8 cellular contexts compared by ENCODE assay signal in the genomic region with DNA sequence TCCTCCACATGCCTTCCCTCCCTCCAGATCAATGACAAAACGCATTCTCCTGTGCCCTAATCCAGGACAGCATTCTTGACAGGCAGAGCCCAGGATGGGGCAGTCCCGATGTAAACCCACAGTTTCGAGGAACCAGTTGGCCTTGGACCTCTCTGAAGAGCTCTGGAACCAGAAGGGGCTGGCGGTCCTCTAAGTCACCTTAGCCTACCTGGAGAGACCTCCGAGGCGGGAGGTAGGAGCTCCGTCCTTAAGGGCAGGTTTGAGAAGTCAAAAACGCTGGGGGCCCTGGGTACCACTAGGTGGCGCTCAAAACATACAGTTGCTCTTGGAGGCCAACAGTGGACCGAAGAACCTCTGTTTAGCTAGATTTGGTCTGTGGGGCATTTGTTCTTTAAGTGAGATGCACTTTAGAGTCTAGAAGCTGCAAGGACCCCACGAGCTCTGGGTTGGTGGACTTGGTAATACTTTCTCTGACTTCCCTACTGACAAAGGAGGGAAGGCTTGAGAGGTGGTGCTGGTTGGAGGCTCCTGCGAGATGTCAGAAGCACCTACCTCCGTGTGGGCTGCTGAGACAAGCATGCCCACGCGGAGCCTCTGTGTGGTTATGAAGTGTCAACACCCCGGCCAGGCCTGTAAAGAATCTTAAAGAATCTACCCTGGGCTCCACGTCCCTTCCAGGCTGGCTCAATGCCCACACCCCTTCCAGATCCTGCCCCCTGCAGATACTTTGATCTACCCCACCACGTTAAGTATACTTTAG.
DNase-seq lines count a peak whose midpoint lies in the region; ATAC-seq, FAIRE-seq and TF ChIP-seq lines count a peak whose summit lies in the region.

No MANE protein-coding gene starts in this region.

- TF ChIP-seq POLR2A in GM12891 (IDR thresholded peaks at IDR 0.05; ENCODE audit: low read depth, low read length), result no peak

- peak; percentile 75 for ATAC-seq in esophagus mucosa
- ATAC-seq in naive B cell (ENCODE audit: low read depth in 2 of 2), result peak; percentile 95
- no peak for ATAC-seq in GM19397 (IDR thresholded peaks at IDR 0.05; ENCODE audit: unreplicated experiment)

- no peak overlapping the region for H3K4me3 ChIP-seq in OCI-LY1 (ENCODE audit: low read depth, low read length, poor library complexity, severe bottlenecking)

- peak overlapping the region in 1 of 8 donors; percentile 16 for H3K4me3 Mint-ChIP-seq in naive B cell

- no peaks in the 10 kb centered on the region for H3K27me3 ChIP-seq in OCI-LY1 (ENCODE audit: insufficient read depth, low read length)

- no peak overlapping the region for H3K9ac ChIP-seq in OCI-LY1 (ENCODE audit: low read length)

- no peaks in the 10 kb centered on the region for H4K20me1 ChIP-seq in OCI-LY1 (ENCODE audit: insufficient read depth, low read length)

- no peaks in the 10 kb centered on the region for H3K36me3 ChIP-seq in OCI-LY1 (ENCODE audit: insufficient read depth, low read length)

- peak; percentile 13 for FAIRE-seq in GM12891 (lab: Jason Lieb, UNC)

- peaks cover 5 to 12% (median 11%) of the 10 kb centered on the region in 3 donors for H3K4me1 Mint-ChIP-seq in naive B cell

- H2AFZ ChIP-seq in OCI-LY1 (ENCODE audit: low read length), result no peak overlapping the region

- H3K9me3 Mint-ChIP-seq in naive B cell, result peaks cover 0 to 5% (median 0%) of the 10 kb centered on the region in 7 donors

- H3K27ac Mint-ChIP-seq in naive B cell, result peak overlapping the region in 5 of 6 donors; percentile 73 to 92 (median 85)

- H3K27me3 Mint-ChIP-seq in naive B cell, result peaks cover 11 to 15% (median 12%) of the 10 kb centered on the region in 3 donors

- H3F3A ChIP-seq in OCI-LY1 (ENCODE audit: insufficient read depth, low read length), result no peaks in the 10 kb centered on the region

- H3K27ac ChIP-seq in OCI-LY1 (ENCODE audit: low read depth, low read length, poor library complexity, severe bottlenecking), result no peak overlapping the region

- DNase-seq in GM12891 (ENCODE audit: insufficient read length, low spot score) (peak; percentile 64), HuH-7.5 (ENCODE audit: low spot score) (peak; percentile 65), activated T-cell treated with anti-CD3 and anti-CD28 coated beads for 1 hour (ENCODE audit: low read depth) (peak; percentile 75), naive B cell (peak; percentile 79)
- peak; percentile 60 to 73 for DNase-seq in stimulated activated CD8-positive, alpha-beta memory T cell treated with anti-CD3 and anti-CD28 coated beads, Interleukin-7, amount 100 ng/mL, for 4 hours (ENCODE audit: low read depth in 2 of 2)

- H3K79me2 ChIP-seq in OCI-LY1 (ENCODE audit: insufficient read depth, low read length), result no peaks in the 10 kb centered on the region

- peak; percentile 65 for TF ChIP-seq CTCF in OCI-LY1 (IDR thresholded peaks at IDR 0.05; ENCODE audit: low read length)

- no peaks in the 10 kb centered on the region for H3K36me3 Mint-ChIP-seq in naive B cell

- no peak overlapping the region; the same call in 1 of the 2 replicates for H3K4me2 ChIP-seq in OCI-LY1 (ENCODE audit: low read length)

- H3K4me1 ChIP-seq in OCI-LY1 (ENCODE audit: insufficient read depth, low read length, severe bottlenecking), result peaks cover 8% of the 10 kb centered on the region

- H3K9me3 ChIP-seq in OCI-LY1 (ENCODE audit: low read length), result no peaks in the 10 kb centered on the region

- no peaks in the 10 kb centered on the region for H3K9me2 ChIP-seq in OCI-LY1 (ENCODE audit: low read depth, low read length)

TF ChIP-seq in GM12891, 5 proteins besides CTCF, POLR2A, EP300 and RAD21:
- TF ChIP-seq POU2F2 (IDR thresholded peaks at IDR 0.05; ENCODE audit: low read depth, low read length) (peak; percentile 11; the same call in 1 of the 2 replicates), POLR2AphosphoS5 (IDR thresholded peaks at IDR 0.05; ENCODE audit: low read depth, low read length) (no peak)
